25 cellular contexts compared by ENCODE assay signal in the genomic region with DNA sequence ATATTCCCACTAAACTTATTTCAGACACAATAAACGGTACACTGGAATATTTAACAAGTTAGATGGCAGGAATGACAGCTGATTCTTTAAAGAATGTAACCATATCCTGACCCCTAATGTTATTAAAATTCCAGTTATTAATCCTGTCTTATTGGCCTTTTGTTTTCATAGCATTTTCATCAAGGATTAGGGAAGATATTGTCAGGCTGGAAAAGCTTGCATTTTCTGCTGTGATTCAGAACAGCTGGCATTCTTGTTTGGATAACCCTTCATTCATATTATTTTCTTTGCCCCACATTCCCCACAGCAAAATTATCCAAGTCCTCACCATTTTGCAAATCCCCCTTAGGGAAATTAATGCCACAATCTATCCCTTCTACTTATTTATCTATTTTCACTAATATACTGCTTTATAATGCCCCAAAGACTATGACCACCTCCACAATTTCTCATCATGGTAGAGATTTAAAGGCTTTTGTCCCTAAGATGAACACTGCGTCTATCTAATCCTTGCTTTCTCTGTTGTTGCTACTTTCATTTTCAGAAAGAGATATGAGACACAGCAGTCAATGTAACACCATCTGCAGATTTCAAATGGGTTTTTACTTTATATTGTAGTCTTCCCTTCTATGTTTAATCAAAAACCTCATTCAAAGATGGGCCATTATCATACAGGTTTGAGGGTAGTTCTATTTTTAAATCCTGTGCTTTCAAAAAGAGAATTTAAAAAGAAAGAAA.
A peak's percentile ranks its signal among the peaks of the same experiment; 100 is the strongest.
DNase-seq lines count a peak whose midpoint lies in the region; ATAC-seq and TF ChIP-seq lines count a peak whose summit lies in the region.
"Had no signal": no experiment of that assay in that cellular context is flagged by ENCODE, and none has a peak within 500 bp of the region (broad histone marks: within the 10 kb centered on the region; RNA-seq: fewer than 3 reads in every experiment).

No MANE protein-coding gene starts in this region.

- no peak for ATAC-seq in GM21717 (IDR thresholded peaks at IDR 0.05; ENCODE audit: unreplicated experiment)
- no peak for ATAC-seq in GM21619 (IDR thresholded peaks at IDR 0.05; ENCODE audit: unreplicated experiment)
- ATAC-seq: activated CD8-positive, alpha-beta T cell treated with anti-CD3 and anti-CD28 coated beads, Interleukin-2, amount 10 ng/mL, durations not matched to agents 7 days and 5 days; left ventricle myocardium superior; stimulated activated naive B cell treated with anti-CD40 and anti-IgM and Interleukin-4, amounts not matched to agents 10 μg/mL and 1 μg/mL and 100 μg/mL, for 72 hours had no signal

- no peaks in the 10 kb centered on the region for H3K9me2 ChIP-seq in SK-N-SH
- no peaks in the 10 kb centered on the region for H3K9me2 ChIP-seq in hepatocyte (replicated peaks; ENCODE audit: insufficient read depth)

- CTCF ChIA-PET in HEK293 (lab: Yijun Ruan, JAX), result interaction anchor here (0.6 kb wide), 1 partner anchor 182 kb away, joined by 3 read pairs; no protein-coding TSS in a partner anchor
- CTCF ChIA-PET in SK-N-SH (lab: Yijun Ruan, JAX), result interaction anchor here (0.6 to 1.0 kb wide), 2 partner anchors 13 to 298 kb away, joined by 3 to 4 read pairs; no protein-coding TSS in a partner anchor

- H3K9me3 ChIP-seq in HEK293 (ENCODE audit: control insufficient read depth, insufficient read depth, low read depth, low read length) (no peaks in the 10 kb centered on the region), SK-N-SH (no peaks in the 10 kb centered on the region), hepatocyte (ENCODE audit: low read depth) (no peaks in the 10 kb centered on the region), osteoblast (ENCODE audit: low read depth, low read length) (no peaks in the 10 kb centered on the region), tibial artery (no peaks in the 10 kb centered on the region)
- H3K9me3 ChIP-seq: MG63, right lobe of liver, suprapubic skin, uterus had no signal

- H2AFZ ChIP-seq in SK-N-SH (ENCODE audit: low read depth) (no peak overlapping the region), hepatocyte (no peak overlapping the region), osteoblast (ENCODE audit: low read length) (peak overlapping the region; percentile 26)
- H2AFZ ChIP-seq: parathyroid adenoma had no signal

- H3K4me2 ChIP-seq in SK-N-SH (peak overlapping the region; percentile 14; the same call in 1 of the 2 replicates), hepatocyte (peak overlapping the region; percentile 36), osteoblast (ENCODE audit: insufficient read depth, low read length) (peak overlapping the region; percentile 60)

- H3K27me3 ChIP-seq in SK-N-SH (ENCODE audit: insufficient read depth) (no peaks in the 10 kb centered on the region), hepatocyte (no peaks in the 10 kb centered on the region), osteoblast (ENCODE audit: insufficient read depth, low read length) (no peaks in the 10 kb centered on the region), tibial artery (no peaks in the 10 kb centered on the region)
- H3K27me3 ChIP-seq: MG63, right lobe of liver, suprapubic skin, uterus had no signal

- H3K4me3 ChIP-seq in HEK293 (ENCODE audit: low read depth, low read length), result no peak overlapping the region
- H3K4me3 ChIP-seq in SK-N-SH (ENCODE audit: low read depth in 2 of 2, low read length in 1 of 2), result no peak overlapping the region
- H3K4me3 ChIP-seq in hepatocyte, result no peak overlapping the region
- peak overlapping the region; percentile 23 for H3K4me3 ChIP-seq in osteoblast (ENCODE audit: insufficient read depth, low read length)
- H3K4me3 ChIP-seq in tibial artery, result no peak overlapping the region
- H3K4me3 ChIP-seq: MG63, right lobe of liver, suprapubic skin, uterus had no signal

- TF ChIP-seq CTCF in HEK293 (tag by site-specific recombination; IDR thresholded peaks at IDR 0.05), result no peak
- TF ChIP-seq CTCF in SK-N-SH (IDR thresholded peaks at IDR 0.05), result no peak
- no peak for TF ChIP-seq CTCF in hepatocyte (IDR thresholded peaks at IDR 0.05; ENCODE audit: poor library complexity)
- no peak for TF ChIP-seq CTCF in osteoblast (IDR thresholded peaks at IDR 0.05; ENCODE audit: extremely low read depth, low read depth, low read length)
- no peak for TF ChIP-seq CTCF in tibial artery (IDR thresholded peaks at IDR 0.05)

- POLR2A ChIA-PET in HEK293 (lab: Yijun Ruan, JAX), result no interaction called here
- POLR2A ChIA-PET in SK-N-SH (lab: Yijun Ruan, JAX), result no interaction called here

- peaks cover 6% of the 10 kb centered on the region for H3F3A ChIP-seq in SK-N-SH (replicated peaks; ENCODE audit: insufficient read depth)

- H3K27ac ChIP-seq in HEK293 (ENCODE audit: extremely low read depth, low read depth, low read length), result no peak overlapping the region
- peak overlapping the region; percentile 58 for H3K27ac ChIP-seq in SK-N-SH (ENCODE audit: low read depth in 2 of 2, low read length in 1 of 2)
- H3K27ac ChIP-seq in hepatocyte, result no peak overlapping the region
- peak overlapping the region; percentile 13 for H3K27ac ChIP-seq in osteoblast (ENCODE audit: low read depth, low read length)
- no peak overlapping the region for H3K27ac ChIP-seq in tibial artery
- H3K27ac ChIP-seq: parathyroid adenoma, right lobe of liver, suprapubic skin had no signal

- H3K4me1 ChIP-seq in HEK293 (ENCODE audit: control insufficient read depth, insufficient read depth, low read length) (peaks cover 19% of the 10 kb centered on the region), SK-N-SH (ENCODE audit: control insufficient read depth in 1 of 2, insufficient read depth in 2 of 2, low read depth in 1 of 2, low read length in 1 of 2) (peaks cover 7 to 31% of the 10 kb centered on the region in 2 experiments), hepatocyte (ENCODE audit: insufficient read depth) (peaks cover under 1% of the 10 kb centered on the region), osteoblast (ENCODE audit: insufficient read depth, low read length) (peaks cover 33% of the 10 kb centered on the region), tibial artery (peaks cover 0 to 15% (median 2%) of the 10 kb centered on the region in 4 donors)
- H3K4me1 ChIP-seq: parathyroid adenoma, right lobe of liver, suprapubic skin had no signal

- no peak for DNase-seq in SK-N-SH
- DNase-seq in hepatocyte (ENCODE audit: low spot score), result no peak
- DNase-seq in osteoblast (ENCODE audit: insufficient read length, low spot score, missing footprints), result no peak
- DNase-seq in pons (ENCODE audit: low spot score), result no peak
- DNase-seq in tibial artery, result no peak
- DNase-seq: activated CD8-positive, alpha-beta T cell treated with anti-CD3 and anti-CD28 coated beads, Interleukin-2, amount 10 ng/mL, durations not matched to agents 7 days and 5 days; activated effector memory CD4-positive, alpha-beta T cell treated with Interleukin-2 at 50 U/mL for 16 hours; activated naive CD8-positive, alpha-beta T cell treated with anti-CD3 and anti-CD28 coated beads, Interleukin-2, amount 10 ng/mL, durations not matched to agents 7 days and 5 days; cerebellar nuclear complex; EL; islet precursor cell; left ventricle myocardium superior; MG63; midbrain; NCI-H226; NCI-H82; right lobe of liver; RPMI8226; stimulated activated naive B cell treated with anti-CD40 and anti-IgM and Interleukin-4, amounts not matched to agents 10 μg/mL and 1 μg/mL and 100 μg/mL, for 72 hours; uterus had no signal

- no peak for TF ChIP-seq EP300 in SK-N-SH (IDR thresholded peaks at IDR 0.05; ENCODE audit: borderline replicate concordance in 1 of 2, low read depth in 1 of 2, low read length in 1 of 2)

- H3K36me3 ChIP-seq in HEK293 (ENCODE audit: control insufficient read depth in 2 of 2, insufficient read depth in 1 of 2, low read length in 2 of 2) (peaks cover 0 to 4% of the 10 kb centered on the region in 2 experiments; a peak in 1 of 3 replicates), SK-N-SH (replicated peaks in 1 of 2; ENCODE audit: control insufficient read depth in 1 of 2, insufficient read depth in 2 of 2, low read length in 1 of 2) (peaks cover 6 to 27% of the 10 kb centered on the region in 2 experiments), hepatocyte (replicated peaks; ENCODE audit: insufficient read depth, low read depth) (no peaks in the 10 kb centered on the region), osteoblast (ENCODE audit: insufficient read depth, low read length) (no peaks in the 10 kb centered on the region), tibial artery (no peaks in the 10 kb centered on the region)
- H3K36me3 ChIP-seq: MG63, right lobe of liver, suprapubic skin, uterus had no signal

- H3K79me2 ChIP-seq in SK-N-SH (ENCODE audit: insufficient read depth) (no peaks in the 10 kb centered on the region), hepatocyte (no peaks in the 10 kb centered on the region), osteoblast (ENCODE audit: insufficient read depth, low read length) (no peaks in the 10 kb centered on the region)
- H3K79me2 ChIP-seq: parathyroid adenoma had no signal

- TF ChIP-seq RAD21 in SK-N-SH (IDR thresholded peaks at IDR 0.05; ENCODE audit: low read length), result no peak

- intact Hi-C loops in tibial artery (cut with DNase I; ENCODE audit: low total_unique reads), result no loop called here

- WGBS in SK-N-SH (ENCODE audit: low lambda C conversion rate), result 71% methylated on average over 2 of the region's 2 CpGs
- 69% methylated on average over 2 of the region's 2 CpGs for WGBS in hepatocyte (ENCODE audit: low lambda C conversion rate, missing lambda C conversion rate)

- H4K20me1 ChIP-seq in SK-N-SH (ENCODE audit: insufficient read depth) (no peaks in the 10 kb centered on the region), hepatocyte (ENCODE audit: insufficient read depth, poor library complexity, severe bottlenecking) (no peaks in the 10 kb centered on the region), osteoblast (ENCODE audit: insufficient read depth, low read length) (no peaks in the 10 kb centered on the region)

- H3K9ac ChIP-seq in SK-N-SH, result no peak overlapping the region
- H3K9ac ChIP-seq: parathyroid adenoma had no signal

TF ChIP-seq in HEK293, 187 proteins besides CTCF, POLR2A, EP300 and RAD21:
- no peak for TF ChIP-seq ZNF248 (tag by site-specific recombination; IDR thresholded peaks at IDR 0.05)
- 0 out of 2 replicates have a peak, but pooled peaks have one; percentile 37 for TF ChIP-seq MZF1 (tag by site-specific recombination; IDR thresholded peaks at IDR 0.05; ENCODE audit: borderline replicate concordance)
TF ChIP-seq in HEK293: peak in this region for 1.

TF ChIP-seq in SK-N-SH, 30 proteins besides CTCF, POLR2A, EP300 and RAD21:
- TF ChIP-seq TCF12 (IDR thresholded peaks at IDR 0.05) (peak; percentile 17), FOXM1 (IDR thresholded peaks at IDR 0.05; ENCODE audit: low read depth) (no peak), GABPA (IDR thresholded peaks at IDR 0.05; ENCODE audit: low read depth) (no peak)
- TF ChIP-seq, protein P1, sequence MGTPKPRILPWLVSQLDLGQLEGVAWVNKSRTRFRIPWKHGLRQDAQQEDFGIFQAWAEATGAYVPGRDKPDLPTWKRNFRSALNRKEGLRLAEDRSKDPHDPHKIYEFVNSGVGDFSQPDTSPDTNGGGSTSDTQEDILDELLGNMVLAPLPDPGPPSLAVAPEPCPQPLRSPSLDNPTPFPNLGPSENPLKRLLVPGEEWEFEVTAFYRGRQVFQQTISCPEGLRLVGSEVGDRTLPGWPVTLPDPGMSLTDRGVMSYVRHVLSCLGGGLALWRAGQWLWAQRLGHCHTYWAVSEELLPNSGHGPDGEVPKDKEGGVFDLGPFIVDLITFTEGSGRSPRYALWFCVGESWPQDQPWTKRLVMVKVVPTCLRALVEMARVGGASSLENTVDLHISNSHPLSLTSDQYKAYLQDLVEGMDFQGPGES (IDR thresholded peaks at IDR 0.05; ENCODE audit: low read depth, low read length), result no peak
TF ChIP-seq in SK-N-SH: peak in this region for 1.

Comparison
In these comparisons a context has a peak if more than half of its experiments do, and no peak if none do; other contexts are left out.
1. H3K27ac ChIP-seq: peak in SK-N-SH (2 of 2) and osteoblast (single experiment); none in HEK293 (single experiment), hepatocyte (single experiment) and tibial artery (0 of 2).
2. Peak in every context shown above with its lines, with median percentiles within 50 percentile points of each other: H3K4me2 ChIP-seq.